1 cellular context compared by ENCODE assay signal in the genomic region with DNA sequence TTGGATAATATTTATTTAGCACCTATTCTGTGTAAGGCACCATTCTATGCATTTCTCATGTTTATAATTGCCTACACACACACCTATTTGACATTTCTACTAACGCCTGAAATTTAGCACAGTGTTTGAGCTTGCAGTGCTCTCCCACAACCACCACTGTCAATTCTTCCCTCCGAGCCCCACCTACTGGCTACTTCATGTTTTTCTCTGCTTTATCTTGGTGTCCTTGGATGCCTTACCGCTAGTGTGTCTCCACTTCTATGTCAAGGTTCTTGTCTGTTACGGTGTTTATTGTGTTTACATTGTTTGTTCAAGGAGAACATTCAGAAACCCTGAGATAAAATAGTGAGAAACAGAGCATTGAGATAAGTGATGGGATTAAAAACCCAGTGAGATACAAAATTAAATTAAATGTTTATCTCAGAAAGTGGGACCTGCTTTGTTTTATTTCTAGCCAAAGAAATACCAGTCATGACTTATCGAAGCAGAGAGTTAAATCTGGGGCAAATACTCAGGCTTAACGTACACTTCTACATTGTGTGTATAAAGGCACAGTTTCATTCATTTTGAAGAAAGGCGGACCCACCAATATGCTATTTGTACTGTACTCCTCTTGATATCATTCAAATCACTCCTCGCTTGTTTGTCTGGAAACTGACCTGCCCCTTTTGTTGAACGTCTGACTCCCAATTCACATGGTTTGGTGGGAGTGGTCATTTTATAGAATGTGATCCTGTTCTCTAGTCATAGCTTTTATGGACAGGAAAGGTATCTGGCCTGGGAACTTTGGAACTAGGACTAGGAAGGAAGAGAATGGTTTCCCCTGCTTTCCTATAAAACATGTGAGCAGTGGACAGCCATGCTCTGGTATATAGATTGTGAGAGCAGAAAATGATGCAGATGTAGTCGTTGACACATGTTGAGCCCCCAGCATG.
TF ChIP-seq lines count a peak whose summit lies in the region.

No MANE protein-coding gene starts in this region.

TF ChIP-seq in A549, 52 proteins besides CTCF, POLR2A, EP300 and RAD21 (continued from another document):
- TF ChIP-seq, protein P1, sequence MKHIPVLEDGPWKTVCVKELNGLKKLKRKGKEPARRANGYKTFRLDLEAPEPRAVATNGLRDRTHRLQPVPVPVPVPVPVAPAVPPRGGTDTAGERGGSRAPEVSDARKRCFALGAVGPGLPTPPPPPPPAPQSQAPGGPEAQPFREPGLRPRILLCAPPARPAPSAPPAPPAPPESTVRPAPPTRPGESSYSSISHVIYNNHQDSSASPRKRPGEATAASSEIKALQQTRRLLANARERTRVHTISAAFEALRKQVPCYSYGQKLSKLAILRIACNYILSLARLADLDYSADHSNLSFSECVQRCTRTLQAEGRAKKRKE (CRISPR knock-in tag; IDR thresholded peaks at IDR 0.05; ENCODE audit: low read depth): no peak
- TF ChIP-seq RFX5 (IDR thresholded peaks at IDR 0.05) (no peak), SMC3 (IDR thresholded peaks at IDR 0.05) (no peak), POLR2AphosphoS2 (conservative IDR thresholded peaks at IDR 0.05; ENCODE audit: low read length) (no peak), MYC (IDR thresholded peaks at IDR 0.05; ENCODE audit: borderline replicate concordance, low read length) (no peak), HOXB5 (CRISPR knock-in tag; IDR thresholded peaks at IDR 0.05) (no peak), BHLHE40 (IDR thresholded peaks at IDR 0.05; ENCODE audit: low read depth, low read length) (no peak)
